In the genomic region with DNA sequence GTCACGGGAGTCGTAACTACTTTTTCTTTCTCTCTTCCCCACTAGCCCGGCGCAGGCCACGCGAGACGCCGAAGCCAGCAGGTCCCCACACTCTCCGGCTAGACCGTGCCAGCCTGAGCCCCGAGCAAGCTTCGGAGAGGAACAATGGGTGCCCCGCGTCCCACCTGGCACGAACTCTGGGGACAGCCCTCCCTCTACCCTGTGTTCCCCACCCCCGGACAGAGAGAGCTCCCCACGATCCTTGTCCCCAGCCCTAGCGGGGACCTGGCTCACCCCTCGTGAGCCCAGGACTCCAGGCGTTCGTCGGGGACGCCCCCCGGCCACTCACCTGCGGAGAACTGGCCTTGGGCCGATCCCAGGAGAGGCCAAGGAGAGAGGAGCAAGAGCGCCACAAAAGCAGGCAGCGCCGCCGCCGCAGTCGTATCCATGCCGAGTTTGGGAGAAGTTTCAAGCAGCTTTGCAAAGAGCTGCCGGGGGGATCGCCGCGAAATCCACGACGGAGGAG, we compare ENCODE assay signal across 8 cellular contexts. TPM values are rescaled to one million over a fixed set of nuclear protein-coding genes. Genes with fewer than 3 reads are reported as not detected.
A peak's percentile ranks its signal among the peaks of the same experiment; 100 is the strongest.
DNase-seq lines count a peak whose midpoint lies in the region; TF ChIP-seq lines count a peak whose summit lies in the region.

No MANE protein-coding gene starts in this region.

- H2AFZ ChIP-seq in GM23248: peak overlapping the region; percentile 96

- peaks cover 15% of the 10 kb centered on the region for H3K36me3 Mint-ChIP-seq in activated T-cell treated with anti-CD3 and anti-CD28 coated beads, Interleukin-2, amount 50 U/mL, for 24 hours (ENCODE audit: low read depth)
- H3K36me3 Mint-ChIP-seq in neural crest cell (ENCODE audit: low read depth): no peaks in the 10 kb centered on the region

- H3F3A ChIP-seq in GM23248 (ENCODE audit: insufficient read depth): peaks cover 19% of the 10 kb centered on the region

- H3K9me3 Mint-ChIP-seq in activated T-cell treated with anti-CD3 and anti-CD28 coated beads, Interleukin-2, amount 50 U/mL, for 24 hours: no peaks in the 10 kb centered on the region
- H3K9me3 Mint-ChIP-seq in neural crest cell: no peaks in the 10 kb centered on the region

- H3K9me3 ChIP-seq in GM23248 (ENCODE audit: low read depth) (no peaks in the 10 kb centered on the region), thymus (ENCODE audit: control insufficient read depth) (no peaks in the 10 kb centered on the region)

- DNase-seq in GM06990 (ENCODE audit: extremely low read depth, insufficient read length) (peak; percentile 20), GM23248 (peak; percentile 79), NCI-H146 (lab: John Stamatoyannopoulos, UW) (peak; percentile 88), fibroblast of peridontal ligament (ENCODE audit: extremely low read depth) (peak; percentile 60), neural crest cell (ENCODE audit: low read depth, low spot score) (no peak), cerebellum (ENCODE audit: low spot score) (no peak)
- DNase-seq in activated T-cell treated with anti-CD3 and anti-CD28 coated beads, Interleukin-2, amount 50 U/mL, for 24 hours: no peak

- in situ Hi-C loops in GM23248 (cut with MboI): loop anchor here (10.0 to 25.0 kb wide), 3 partner anchors 195 to 783 kb away; no protein-coding TSS in a partner anchor

- no peaks in the 10 kb centered on the region for H3K9me2 ChIP-seq in GM23248 (ENCODE audit: insufficient read depth)

- H3K9ac ChIP-seq in GM23248: peak overlapping the region; percentile 89

- no peaks in the 10 kb centered on the region for H3K36me3 ChIP-seq in GM06990 (ENCODE audit: control insufficient read depth, insufficient read depth, low read length)
- H3K36me3 ChIP-seq in GM23248 (ENCODE audit: low read depth): no peaks in the 10 kb centered on the region; the same call in 1 of the 2 replicates
- H3K36me3 ChIP-seq in thymus (ENCODE audit: control insufficient read depth, insufficient read depth): no peaks in the 10 kb centered on the region

- 0 to 1% methylated on average over 34 to 37 of the region's 39 CpGs for WGBS in GM23248 (ENCODE audit: low coverage in 1 of 2, low lambda C conversion rate in 2 of 2, missing lambda C conversion rate in 2 of 2), 2 experiments
- under 1% methylated on average over 39 of the region's 39 CpGs for WGBS in thymus

- no peaks in the 10 kb centered on the region for H4K20me1 ChIP-seq in GM23248 (ENCODE audit: insufficient read depth)

- peak overlapping the region; percentile 92 for H3K4me2 ChIP-seq in GM23248 (ENCODE audit: unreplicated experiment)

- H3K4me3 ChIP-seq in GM06990 (replicated peaks; ENCODE audit: low read depth, low read length) (peak overlapping the region; percentile 48), GM23248 (peak overlapping the region; percentile 95), thymus (ENCODE audit: low read length) (peak overlapping the region; percentile 86)

- H3K27ac Mint-ChIP-seq in activated T-cell treated with anti-CD3 and anti-CD28 coated beads, Interleukin-2, amount 50 U/mL, for 24 hours: peak overlapping the region; percentile 88
- H3K27ac Mint-ChIP-seq in neural crest cell (ENCODE audit: unreplicated experiment): peak overlapping the region; percentile 99

- peak overlapping the region; percentile 88 for H3K27ac ChIP-seq in GM23248
- H3K27ac ChIP-seq in thymus (ENCODE audit: low read depth): peak overlapping the region; percentile 88

- peak overlapping the region; percentile 89 for H3K4me3 Mint-ChIP-seq in activated T-cell treated with anti-CD3 and anti-CD28 coated beads, Interleukin-2, amount 50 U/mL, for 24 hours
- peak overlapping the region; percentile 99 for H3K4me3 Mint-ChIP-seq in neural crest cell

- TF ChIP-seq CTCF in GM06990 (IDR thresholded peaks at IDR 0.05; ENCODE audit: insufficient read depth, low read length, poor library complexity, severe bottlenecking) (no peak), neural crest cell (conservative IDR thresholded peaks at IDR 0.05) (no peak)

- H3K27me3 Mint-ChIP-seq in activated T-cell treated with anti-CD3 and anti-CD28 coated beads, Interleukin-2, amount 50 U/mL, for 24 hours: peaks cover 60% of the 10 kb centered on the region
- H3K27me3 Mint-ChIP-seq in neural crest cell (ENCODE audit: low read depth): peaks cover 17% of the 10 kb centered on the region

- H3K4me1 Mint-ChIP-seq in activated T-cell treated with anti-CD3 and anti-CD28 coated beads, Interleukin-2, amount 50 U/mL, for 24 hours (ENCODE audit: low read depth): peaks cover 28% of the 10 kb centered on the region
- H3K4me1 Mint-ChIP-seq in neural crest cell: peaks cover 53% of the 10 kb centered on the region

- H3K4me1 ChIP-seq in GM23248 (ENCODE audit: insufficient read depth) (peaks cover 30% of the 10 kb centered on the region), thymus (ENCODE audit: control insufficient read depth, insufficient read depth, low read length) (peaks cover 3% of the 10 kb centered on the region)

- H3K79me2 ChIP-seq in GM23248 (ENCODE audit: insufficient read depth): peaks cover 51% of the 10 kb centered on the region

- peaks cover 7% of the 10 kb centered on the region for H3K27me3 ChIP-seq in GM06990 (replicated peaks; ENCODE audit: control insufficient read depth, insufficient read depth, low read length)
- no peaks in the 10 kb centered on the region for H3K27me3 ChIP-seq in GM23248 (replicated peaks; ENCODE audit: insufficient read depth)
- H3K27me3 ChIP-seq in thymus (ENCODE audit: control insufficient read depth, insufficient read depth): peaks cover 14% of the 10 kb centered on the region

RNA-seq across cellular contexts. Expression of a gene that starts 0.4 kb away (rescaled TPM):
- 23.1 and 34.5 TPM in 2 replicates for total RNA-seq in GM23248 (2014; rRNA removed; shearing (Covaris generic))
- polyA plus RNA-seq in GM23248 (2016; fragmentation: Nextera tagmentation; extraction: Ambion mirVana): 22.3 and 24.6 TPM in 2 replicates
- total RNA-seq in neural crest cell: 30.4 and 30.8 TPM in 2 replicates
- 9.3 TPM for polyA plus RNA-seq in thymus
- total RNA-seq in cerebellum: 86.3 TPM

Comparison
In these comparisons a context has a peak if more than half of its experiments do, and no peak if none do; other contexts are left out.
1. DNase-seq: peak in GM06990 (single experiment), GM23248 (single experiment), NCI-H146 (single experiment) and fibroblast of peridontal ligament (single experiment); none in activated T-cell treated with anti-CD3 and anti-CD28 coated beads, Interleukin-2, amount 50 U/mL, for 24 hours (single experiment), neural crest cell (single experiment) and cerebellum (single experiment).
2. Peak in every context shown above with its lines, with median percentiles within 50 percentile points of each other: H3K4me3 ChIP-seq.